Comparison of ENCODE assay signal across 10 cellular contexts in the genomic region with DNA sequence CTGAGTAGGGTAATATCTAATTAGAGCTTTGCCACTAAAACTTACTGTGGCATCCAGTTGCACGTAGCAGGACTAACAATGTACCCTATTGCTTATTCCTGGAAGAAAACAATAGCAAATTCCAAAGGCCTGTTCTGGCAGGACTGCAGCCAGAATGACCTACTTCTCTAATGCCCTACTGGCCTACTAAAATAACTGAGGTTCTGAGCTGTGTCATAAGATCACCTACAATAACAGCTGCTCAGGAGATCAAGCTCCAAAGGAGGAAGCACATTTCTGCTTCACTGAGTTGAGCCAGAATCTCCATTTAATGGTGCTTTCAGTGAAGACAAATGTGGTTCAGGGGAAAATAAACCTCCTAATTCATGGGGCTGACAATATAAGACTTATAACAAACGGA. TPM values are rescaled to one million over a fixed set of nuclear protein-coding genes. Genes with fewer than 3 reads are reported as not detected.
DNase-seq lines count a peak whose midpoint lies in the region; ATAC-seq and TF ChIP-seq lines count a peak whose summit lies in the region.
"Had no signal": no experiment of that assay in that cellular context is flagged by ENCODE, and none has a peak within 500 bp of the region (broad histone marks: within the 10 kb centered on the region; RNA-seq: fewer than 3 reads in every experiment).

No MANE protein-coding gene starts in this region.

- DNase-seq in Caki2 (ENCODE audit: low read depth) (peak; percentile 88), NCI-H82 treated with DMSO at 0.1 percent for 48 hours (lab: John Stamatoyannopoulos, UW; ENCODE audit: unreplicated experiment) (peak; percentile 1), choroid plexus epithelial cell (ENCODE audit: low read depth) (peak; percentile 90), myocyte (ENCODE audit: low read depth) (peak; percentile 77), NCI-H2107 (lab: John Stamatoyannopoulos, UW) (no peak), GM10248 (ENCODE audit: extremely low spot score) (no peak), DMS153 treated with DMSO at 0.1 percent for 48 hours (lab: John Stamatoyannopoulos, UW; ENCODE audit: unreplicated experiment) (no peak)
- DNase-seq: anterior cingulate cortex, T-cell had no signal

- in situ Hi-C loops in Caki2 (cut with HindIII; ENCODE audit: low pct_unique_long_range_greater_than_20kb, low sequenced_read_pairs): no loop called here

- POLR2A ChIA-PET in GM10248 (lab: Yijun Ruan, JAX): no interaction called here

- no peak for TF ChIP-seq CTCF in choroid plexus epithelial cell (conservative IDR thresholded peaks at IDR 0.05; ENCODE audit: low read depth, low read length)
- TF ChIP-seq CTCF in GM10248 (IDR thresholded peaks at IDR 0.05; ENCODE audit: control extremely low read depth, extremely low read depth, low read depth, missing control alignments): no peak

- CTCF ChIA-PET in GM10248 (lab: Yijun Ruan, JAX): interaction anchor here (0.9 to 3.7 kb wide), 5 partner anchors 13 to 436 kb away, joined by 3 to 15 read pairs (median 4); no protein-coding TSS in a partner anchor

- ATAC-seq in GM18511 (IDR thresholded peaks at IDR 0.05; ENCODE audit: unreplicated experiment): no peak
- ATAC-seq: T-cell had no signal

- no peak overlapping the region for H3K4me3 ChIP-seq in choroid plexus epithelial cell (ENCODE audit: low read depth, low read length)

RNA-seq across cellular contexts. Expression of a gene that starts 42.2 kb away (rescaled TPM):
- total RNA-seq in Caki2 (2014; rRNA removed; shearing (Covaris generic); ENCODE audit: low replicate concordance): 7.8 and 7.9 TPM in 2 replicates
- total RNA-seq in myocyte: 2.1 and 2.8 TPM in 2 replicates
- 0.20 TPM for polyA plus RNA-seq in myocyte (2012)

Comparison
In these comparisons a context has a peak if more than half of its experiments do, and no peak if none do; other contexts are left out.
1. DNase-seq: peak in Caki2 (single experiment), NCI-H82 treated with DMSO at 0.1 percent for 48 hours (single experiment), choroid plexus epithelial cell (single experiment) and myocyte (single experiment); none in NCI-H2107 (single experiment), GM10248 (single experiment) and DMS153 treated with DMSO at 0.1 percent for 48 hours (single experiment).